ENCODE assay signal across 10 cellular contexts in genomic region chr3:100073049-100073422, GRCh38. TPM values are rescaled to one million over a fixed set of nuclear protein-coding genes. Genes with fewer than 3 reads are reported as not detected.
DNase-seq lines count a peak whose midpoint lies in the region; ATAC-seq and TF ChIP-seq lines count a peak whose summit lies in the region.
"Had no signal": no experiment of that assay in that cellular context is flagged by ENCODE, and none has a peak within 500 bp of the region (broad histone marks: within the 10 kb centered on the region; RNA-seq: fewer than 3 reads in every experiment).

No MANE protein-coding gene starts in this region.

- H3K4me3 ChIP-seq in AG04450 (ENCODE audit: low read depth, low read length) = no peak overlapping the region
- peak overlapping the region; percentile 68 for H3K4me3 ChIP-seq in adipocyte (ENCODE audit: low read length)
- H3K4me3 ChIP-seq in body of pancreas = no peak overlapping the region
- H3K4me3 ChIP-seq: cardiac muscle cell, lung had no signal

- no peak for ATAC-seq in naive thymus-derived CD8-positive, alpha-beta T cell
- no peak for ATAC-seq in body of pancreas

- no peaks in the 10 kb centered on the region for H3K9me3 Mint-ChIP-seq in HFFc6
- no peaks in the 10 kb centered on the region for H3K9me3 Mint-ChIP-seq in naive thymus-derived CD8-positive, alpha-beta T cell

- no peaks in the 10 kb centered on the region for H3K9me3 ChIP-seq in AG04450 (ENCODE audit: control insufficient read depth, insufficient read depth, low read length)
- H3K9me3 ChIP-seq in adipocyte (ENCODE audit: control insufficient read depth, low read length) = peaks cover 4% of the 10 kb centered on the region
- no peaks in the 10 kb centered on the region for H3K9me3 ChIP-seq in body of pancreas

- peak overlapping the region; percentile 94 for H3K27ac ChIP-seq in AG04450 (ENCODE audit: low read depth, low read length)
- H3K27ac ChIP-seq in body of pancreas = no peak overlapping the region
- H3K27ac ChIP-seq: cardiac muscle cell had no signal

- H3K4me3 Mint-ChIP-seq in HFFc6 = peak overlapping the region; percentile 80
- H3K4me3 Mint-ChIP-seq in naive thymus-derived CD8-positive, alpha-beta T cell = peak overlapping the region in 6 of 10 donors; percentile 37 to 82 (median 74)

- POLR2A ChIA-PET in AG04450 (lab: Yijun Ruan, JAX) = no interaction called here
- POLR2A ChIA-PET in naive thymus-derived CD8-positive, alpha-beta T cell (lab: Charles Lee) = no interaction called here

- H3K36me3 Mint-ChIP-seq in HFFc6 (ENCODE audit: low read depth) = peaks cover 10% of the 10 kb centered on the region
- H3K36me3 Mint-ChIP-seq in naive thymus-derived CD8-positive, alpha-beta T cell = no peaks in the 10 kb centered on the region

- H3K36me3 ChIP-seq in adipocyte (ENCODE audit: control insufficient read depth, insufficient read depth, low read length, severe bottlenecking) = no peaks in the 10 kb centered on the region
- H3K36me3 ChIP-seq in body of pancreas (replicated peaks in 1 of 2; ENCODE audit: insufficient read depth in 1 of 2, low read depth in 2 of 2) = no peaks in the 10 kb centered on the region
- H3K36me3 ChIP-seq: cardiac muscle cell had no signal

- TF ChIP-seq CTCF in AG04450 (IDR thresholded peaks at IDR 0.05; ENCODE audit: low read depth, low read length) = no peak
- TF ChIP-seq CTCF in HFFc6 (IDR thresholded peaks at IDR 0.05) = no peak
- TF ChIP-seq CTCF in body of pancreas (IDR thresholded peaks at IDR 0.05) = no peak

- CTCF ChIA-PET in AG04450 (lab: Charles Lee) = interaction anchor here (1.2 to 1.9 kb wide), 2 partner anchors 187 to 230 kb away, joined by 3 to 6 read pairs; no protein-coding TSS in a partner anchor

- H3K27me3 ChIP-seq in AG04450 (ENCODE audit: control insufficient read depth, insufficient read depth, low read length) = no peaks in the 10 kb centered on the region
- no peaks in the 10 kb centered on the region for H3K27me3 ChIP-seq in adipocyte (replicated peaks; ENCODE audit: control insufficient read depth, insufficient read depth, low read length)
- H3K27me3 ChIP-seq in body of pancreas = no peaks in the 10 kb centered on the region
- H3K27me3 ChIP-seq: cardiac muscle cell had no signal

- H3K4me1 Mint-ChIP-seq in HFFc6 (ENCODE audit: low read depth) = peaks cover 83% of the 10 kb centered on the region
- H3K4me1 Mint-ChIP-seq in naive thymus-derived CD8-positive, alpha-beta T cell = peaks cover 23 to 60% (median 51%) of the 10 kb centered on the region in 4 donors

- H3K27ac Mint-ChIP-seq in HFFc6 = peak overlapping the region; percentile 98
- H3K27ac Mint-ChIP-seq in naive thymus-derived CD8-positive, alpha-beta T cell = peak overlapping the region in 2 of 10 donors; percentile 50 to 52

- no peak for TF ChIP-seq POLR2A in body of pancreas (IDR thresholded peaks at IDR 0.05)

- no peaks in the 10 kb centered on the region; the same call in 1 of the 2 replicates for H3K27me3 Mint-ChIP-seq in HFFc6 (ENCODE audit: insufficient read depth)
- H3K27me3 Mint-ChIP-seq in naive thymus-derived CD8-positive, alpha-beta T cell = no peaks in the 10 kb centered on the region

- peak overlapping the region; percentile 79 for H3K9ac ChIP-seq in adipocyte (ENCODE audit: low read length)

- intact Hi-C loops in body of pancreas (cut with DNase I) = no loop called here

- H3K4me1 ChIP-seq in adipocyte (ENCODE audit: control insufficient read depth, insufficient read depth, low read length) (peaks cover 48% of the 10 kb centered on the region), body of pancreas (peaks cover 21% of the 10 kb centered on the region)

- DNase-seq in AG04450 (ENCODE audit: low read depth, low spot score) = no peak
- no peak for DNase-seq in HFFc6
- DNase-seq in adipocyte (ENCODE audit: low read depth) = no peak
- no peak for DNase-seq in naive thymus-derived CD8-positive, alpha-beta T cell
- DNase-seq in DMS 273 treated with DMSO at 0.1 percent for 48 hours (lab: John Stamatoyannopoulos, UW) = no peak
- DNase-seq in GF-D8 (lab: John Stamatoyannopoulos, UW) = no peak
- no peak for DNase-seq in COR-L47 (lab: John Stamatoyannopoulos, UW)
- no peak for DNase-seq in body of pancreas

RNA-seq across cellular contexts. Expression of gene FILIP1L, which starts 41.3 kb away (rescaled TPM):
- 75.5 and 90.7 TPM in 2 replicates for polyA plus RNA-seq in AG04450 (2011; rRNA removed)
- 152 and 160 TPM in 2 replicates for polyA minus RNA-seq in AG04450 (2011; rRNA and poly(A)+ RNA removed)
- 10 to 100 TPM; 37.8 to 54.7 (median 48.2) TPM for total RNA-seq in HFFc6 (2021; fragmentation: NEBNext Ultra II Directional; extraction: Animal tissue kit (Norgen Biotek cat#: 25700))
- total RNA-seq in naive thymus-derived CD8-positive, alpha-beta T cell = under 1 TPM in 1 of 2 experiments, not detected in 1; 0.14 TPM
- under 1 TPM; 0.29 to 0.41 (median 0.32) TPM for polyA plus RNA-seq in naive thymus-derived CD8-positive, alpha-beta T cell
- total RNA-seq in body of pancreas = 10 to 100 TPM; 27.8 to 47.8 TPM

Comparison
In these comparisons a context has a peak if more than half of its experiments do, and no peak if none do; other contexts are left out.
1. RNA of gene FILIP1L, which starts 41.3 kb away (total RNA-seq): 37.8 to 54.7 TPM in HFFc6 and 27.8 to 47.8 TPM in body of pancreas; 0.14 TPM in naive thymus-derived CD8-positive, alpha-beta T cell; every median in the first group is over 10 times any median in the second.